ENCODE assay signal across 18 cellular contexts in genomic region chr9:2599896-2600295, GRCh38. TPM values are rescaled to one million over a fixed set of nuclear protein-coding genes. Genes with fewer than 3 reads are reported as not detected.
DNase-seq lines count a peak whose midpoint lies in the region; ATAC-seq, FAIRE-seq and TF ChIP-seq lines count a peak whose summit lies in the region.
"Had no signal": no experiment of that assay in that cellular context is flagged by ENCODE, and none has a peak within 500 bp of the region (broad histone marks: within the 10 kb centered on the region; RNA-seq: fewer than 3 reads in every experiment).

No MANE protein-coding gene starts in this region.

- no peak for TF ChIP-seq RAD21 in HepG2 (CRISPR knock-in tag; IDR thresholded peaks at IDR 0.05)

- TF ChIP-seq EP300 in HepG2 (IDR thresholded peaks at IDR 0.05; ENCODE audit: low read depth in 2 of 2, low read length in 2 of 2): no peak
- TF ChIP-seq EP300 in HepG2 (CRISPR knock-in tag; IDR thresholded peaks at IDR 0.05; ENCODE audit: borderline replicate concordance): no peak

- BruUV-seq in HepG2 (replicated peaks; lab: Mats Ljungman, UMichigan): no TSS peak

- H4K20me1 ChIP-seq in HepG2 (ENCODE audit: insufficient read depth, low read length): no peaks in the 10 kb centered on the region
- no peaks in the 10 kb centered on the region for H4K20me1 ChIP-seq in smooth muscle cell (ENCODE audit: low read depth)
- H4K20me1 ChIP-seq: BLaER1 treated with 17β-estradiol and CSF1 and Interleukin-3, amounts not matched to agents 10 nM and 100 nM had no signal

- no peaks in the 10 kb centered on the region for H3F3A ChIP-seq in smooth muscle cell (ENCODE audit: low read depth)

- TF ChIP-seq CTCF in HepG2 (CRISPR knock-in tag; IDR thresholded peaks at IDR 0.05): no peak
- TF ChIP-seq CTCF in right lobe of liver (IDR thresholded peaks at IDR 0.05): no peak
- no peak for TF ChIP-seq CTCF in smooth muscle cell (IDR thresholded peaks at IDR 0.05; ENCODE audit: borderline replicate concordance, insufficient read depth, poor library complexity, severe bottlenecking)

- no peak for TF ChIP-seq POLR2A in HepG2 (IDR thresholded peaks at IDR 0.05; ENCODE audit: insufficient read depth in 1 of 2, low read depth in 2 of 2, low read length in 2 of 2)
- TF ChIP-seq POLR2A in right lobe of liver (IDR thresholded peaks at IDR 0.05): no peak

- CTCF ChIA-PET in HepG2 (lab: Yijun Ruan, JAX; ENCODE audit: low intra/inter-chr PET ratio, low total read pairs): no interaction called here

- H3K9me3 ChIP-seq in HepG2 (ENCODE audit: low read length) (no peaks in the 10 kb centered on the region), right lobe of liver (no peaks in the 10 kb centered on the region), smooth muscle cell (replicated peaks; ENCODE audit: low read depth) (no peaks in the 10 kb centered on the region)

- no peak for ATAC-seq in HepG2
- ATAC-seq in right lobe of liver: no peak
- no peak for ATAC-seq in GM18861 (IDR thresholded peaks at IDR 0.05; ENCODE audit: unreplicated experiment)
- ATAC-seq: GM23338 had no signal

- H3K79me2 ChIP-seq in HepG2 (ENCODE audit: insufficient read depth, low read length) (no peaks in the 10 kb centered on the region), smooth muscle cell (ENCODE audit: low read depth) (no peaks in the 10 kb centered on the region)

- FAIRE-seq in HepG2 (lab: Jason Lieb, UNC): no peak

- H3K36me3 ChIP-seq in HepG2 (replicated peaks in 1 of 2; ENCODE audit: control insufficient read depth in 1 of 2, insufficient read depth in 2 of 2, low read length in 2 of 2) (no peaks in the 10 kb centered on the region), right lobe of liver (no peaks in the 10 kb centered on the region), smooth muscle cell (ENCODE audit: low read depth) (no peaks in the 10 kb centered on the region)

- in situ Hi-C loops in HepG2 (cut with HindIII; ENCODE audit: extremely low pct_ligation_motif_present, low pct_unique_long_range_greater_than_20kb): no loop called here

- H3K4me3 ChIP-seq in HepG2 (replicated peaks in 1 of 3; ENCODE audit: insufficient read depth in 1 of 3, low read depth in 2 of 3, low read length in 3 of 3) (no peak overlapping the region), right lobe of liver (no peak overlapping the region), smooth muscle cell (no peak overlapping the region)
- H3K4me3 ChIP-seq: BLaER1 treated with 17β-estradiol and CSF1 and Interleukin-3, amounts not matched to agents 10 nM and 100 nM; GM23338 had no signal

- DNase-seq in HepG2 (ENCODE audit: low spot score) (no peak), right lobe of liver (no peak), astrocyte of the hippocampus (ENCODE audit: low read depth, low spot score) (peak; percentile 36), iris pigment epithelial cell (ENCODE audit: low read depth) (peak; percentile 44), smooth muscle cell (lab: John Stamatoyannopoulos, UW; ENCODE audit: unreplicated experiment) (no peak), NCI-H2196 (lab: John Stamatoyannopoulos, UW; ENCODE audit: unreplicated experiment) (no peak), Ammon's horn (ENCODE audit: low spot score) (no peak)
- DNase-seq: AML-193; CD4-positive, CD25-positive, alpha-beta regulatory T cell; DMS 273 treated with DMSO at 0.1 percent for 48 hours; DMS79 treated with DMSO at 0.1 percent for 48 hours; GF-D8; H7 had no signal

- no peak overlapping the region for H2AFZ ChIP-seq in HepG2 (ENCODE audit: low read length)
- no peak overlapping the region for H2AFZ ChIP-seq in smooth muscle cell (ENCODE audit: low read depth)
- H2AFZ ChIP-seq: GM23338 had no signal

- H3K4me2 ChIP-seq in HepG2 (ENCODE audit: low read depth, low read length): no peak overlapping the region
- H3K4me2 ChIP-seq in smooth muscle cell: peak overlapping the region; percentile 53
- H3K4me2 ChIP-seq: BLaER1 treated with 17β-estradiol and CSF1 and Interleukin-3, amounts not matched to agents 10 nM and 100 nM; GM23338 had no signal

- no peak overlapping the region for H3K9ac ChIP-seq in HepG2 (ENCODE audit: insufficient read depth, low read depth, low read length)
- H3K9ac ChIP-seq in smooth muscle cell (ENCODE audit: low read depth): no peak overlapping the region
- H3K9ac ChIP-seq: BLaER1 treated with 17β-estradiol and CSF1 and Interleukin-3, amounts not matched to agents 10 nM and 100 nM had no signal

- H3K27me3 ChIP-seq in HepG2 (ENCODE audit: control insufficient read depth in 1 of 2, insufficient read depth in 2 of 2, low read length in 2 of 2): no peaks in the 10 kb centered on the region
- no peaks in the 10 kb centered on the region for H3K27me3 ChIP-seq in right lobe of liver
- no peaks in the 10 kb centered on the region for H3K27me3 ChIP-seq in smooth muscle cell (ENCODE audit: low read depth)
- H3K27me3 ChIP-seq: BLaER1 treated with 17β-estradiol and CSF1 and Interleukin-3, amounts not matched to agents 10 nM and 100 nM had no signal

- intact Hi-C loops in HepG2 (cut with micrococcal nuclease; ENCODE audit: unreplicated experiment): no loop called here
- intact Hi-C loops in right lobe of liver (cut with DNase I): no loop called here

- POLR2A ChIA-PET in HepG2 (lab: Yijun Ruan, JAX): no interaction called here

- H3K27ac ChIP-seq in HepG2 (ENCODE audit: extremely low read length, insufficient read depth, low read length): no peak overlapping the region
- no peak overlapping the region for H3K27ac ChIP-seq in right lobe of liver
- H3K27ac ChIP-seq in smooth muscle cell (ENCODE audit: low read depth): no peak overlapping the region
- H3K27ac ChIP-seq: 22Rv1; BLaER1 treated with 17β-estradiol and CSF1 and Interleukin-3, amounts not matched to agents 10 nM and 100 nM had no signal

- 0% methylated on average over 2 of the region's 2 CpGs for WGBS in HepG2 (ENCODE audit: low lambda C conversion rate)
- 50% methylated on average over 1 of the region's 2 CpGs for WGBS in right lobe of liver (ENCODE audit: insufficient coverage, low coverage, low lambda C conversion rate, missing lambda C conversion rate)
- 18% methylated on average over 2 of the region's 2 CpGs for WGBS in smooth muscle cell (ENCODE audit: low lambda C conversion rate)

- H3K4me1 ChIP-seq in HepG2 (ENCODE audit: insufficient read depth, low read length) (no peaks in the 10 kb centered on the region), right lobe of liver (no peaks in the 10 kb centered on the region), smooth muscle cell (ENCODE audit: low read depth) (peaks cover 3% of the 10 kb centered on the region)

TF ChIP-seq in HepG2, 621 proteins besides CTCF, POLR2A, EP300 and RAD21:
- TF ChIP-seq HNRNPK (IDR thresholded peaks at IDR 0.05; ENCODE audit: low read depth, low read length, poor library complexity, severe bottlenecking): peak; percentile 10
- no peak for TF ChIP-seq ZNF253 (CRISPR knock-in tag; IDR thresholded peaks at IDR 0.05; ENCODE audit: borderline replicate concordance)
- no peak for TF ChIP-seq ZFP62 (CRISPR knock-in tag; IDR thresholded peaks at IDR 0.05)
- TF ChIP-seq RELA (CRISPR knock-in tag; IDR thresholded peaks at IDR 0.05): no peak

RNA-seq across cellular contexts. Expression of gene VLDLR, which starts 21.7 kb away (rescaled TPM):
- 3.4 TPM in 2 replicates for total RNA-seq in HepG2 (2016; rRNA removed; fragmentation: Illumina TruSeq; extraction: Trizol)
- 0.20 and 0.35 TPM in 2 replicates for total RNA-seq in HepG2 (2016; cell fraction: cytosol; rRNA removed; fragmentation: Illumina TruSeq; extraction: Trizol; ENCODE audit: low read depth)
- total RNA-seq in HepG2 (2016; cell fraction: insoluble cytoplasmic fraction; rRNA removed; fragmentation: Illumina TruSeq; extraction: Trizol): 2.9 and 3.7 TPM in 2 replicates
- 1.8 and 1.9 TPM in 2 replicates for total RNA-seq in HepG2 (2016; cell fraction: membrane; rRNA removed; fragmentation: Illumina TruSeq; extraction: Trizol)
- 8.9 and 9.7 TPM in 2 replicates for total RNA-seq in HepG2 (2016; cell fraction: nucleus; rRNA removed; fragmentation: Illumina TruSeq; extraction: Trizol)
- 10.5 and 10.6 TPM in 2 replicates for polyA plus RNA-seq in HepG2 (2011; rRNA removed)
- polyA plus RNA-seq in HepG2 (2011; cell fraction: cytosol; rRNA removed): 5.3 and 8.4 TPM in 2 replicates
- 10.6 and 11.0 TPM in 2 replicates for polyA plus RNA-seq in HepG2 (2011; cell fraction: nucleus; rRNA removed)
- polyA plus RNA-seq in HepG2 (2012): 4.7 and 13.5 TPM in 2 replicates
- polyA plus RNA-seq in HepG2 (2016; cell fraction: cytosol; fragmentation: Illumina TruSeq; extraction: Trizol; ENCODE audit: low read depth): 0.22 and 0.32 TPM in 2 replicates
- polyA plus RNA-seq in HepG2 (2016; cell fraction: insoluble cytoplasmic fraction; fragmentation: Illumina TruSeq; extraction: Trizol; ENCODE audit: low read depth): 2.9 and 3.0 TPM in 2 replicates
- 0.66 and 1.0 TPM in 2 replicates for polyA plus RNA-seq in HepG2 (2016; cell fraction: membrane; fragmentation: Illumina TruSeq; extraction: Trizol; ENCODE audit: low read depth)
- 10.6 and 10.7 TPM in 2 replicates for polyA plus RNA-seq in HepG2 (2016; cell fraction: nucleus; fragmentation: Illumina TruSeq; extraction: Trizol; ENCODE audit: insufficient read depth, low read depth)
- polyA minus RNA-seq in HepG2 (2011; rRNA and poly(A)+ RNA removed; ENCODE audit: low replicate concordance): 2.5 and 13.3 TPM in 2 replicates
- 7.5 and 11.8 TPM in 2 replicates for polyA minus RNA-seq in HepG2 (2011; cell fraction: cytosol; rRNA and poly(A)+ RNA removed)
- 8.0 and 16.2 TPM in 2 replicates for polyA minus RNA-seq in HepG2 (2011; cell fraction: nucleus; rRNA and poly(A)+ RNA removed)
- total RNA-seq in right lobe of liver: 10 to 100 TPM in 1 of 6 experiments, 1 to 10 TPM in 4, under 1 TPM in 1; 0.72 to 12.9 (median 3.5) TPM
- 25.2 and 37.5 TPM in 2 replicates for total RNA-seq in smooth muscle cell
- polyA plus RNA-seq in smooth muscle cell: 14.1 and 20.0 TPM in 2 replicates
- total RNA-seq: CD4-positive, CD25-positive, alpha-beta regulatory T cell had no signal
- polyA plus RNA-seq: CD4-positive, CD25-positive, alpha-beta regulatory T cell; IgD-negative memory B cell had no signal

Comparison
In these comparisons a context has a peak if more than half of its experiments do, and no peak if none do; other contexts are left out.
1. DNase-seq: peak in astrocyte of the hippocampus (single experiment) and iris pigment epithelial cell (single experiment); none in HepG2 (single experiment), right lobe of liver (0 of 3), smooth muscle cell (single experiment), NCI-H2196 (single experiment) and Ammon's horn (single experiment).